In the genomic region with DNA sequence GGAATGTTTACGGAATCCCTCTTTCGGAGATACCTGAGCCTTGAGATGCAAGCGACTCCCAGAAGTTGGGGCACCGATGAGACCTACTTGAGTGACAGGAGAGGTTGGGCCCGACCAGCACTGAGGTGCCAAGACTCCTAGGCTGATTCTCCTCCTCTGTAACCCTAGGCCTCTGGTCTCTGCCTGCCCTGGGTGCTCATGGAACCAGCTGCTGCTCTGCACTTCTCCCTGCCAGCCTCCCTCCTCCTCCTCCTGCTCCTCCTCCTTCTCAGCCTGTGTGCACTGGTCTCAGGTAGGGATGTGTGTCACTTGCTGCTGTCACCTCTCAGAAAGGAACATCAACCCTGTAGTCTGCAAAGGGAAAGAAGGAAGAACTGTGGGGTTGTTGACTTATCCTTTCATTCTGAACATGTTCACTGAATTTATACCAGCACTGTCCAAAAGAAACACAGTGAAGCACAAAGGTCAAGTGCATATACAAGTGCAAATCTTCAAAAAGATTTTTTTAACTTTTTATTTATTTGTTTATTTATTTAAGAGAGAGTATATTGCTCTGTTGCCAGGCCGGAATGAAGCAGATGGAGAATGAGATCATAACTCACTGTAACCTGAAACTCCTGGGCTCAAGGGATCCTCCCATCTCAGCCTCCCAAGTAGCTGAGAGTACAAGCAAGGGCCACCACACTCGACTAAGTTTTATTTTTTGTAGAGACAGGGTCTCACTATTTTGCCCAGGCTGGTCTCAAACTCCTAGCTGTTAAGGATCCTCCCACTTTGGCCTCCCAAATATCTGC, we compare ENCODE assay signal across 1 cellular context.
TF ChIP-seq lines count a peak whose summit lies in the region.

No MANE protein-coding gene starts in this region.

TF ChIP-seq in K562, 482 proteins besides CTCF, POLR2A, EP300 and RAD21 (continued from another document and continues in another):
- no peak for TF ChIP-seq YY1 (IDR thresholded peaks at IDR 0.05; ENCODE audit: borderline replicate concordance in 1 of 3, control insufficient read depth in 1 of 3, extremely low read depth in 1 of 3, insufficient read depth in 3 of 3, insufficient read length in 1 of 3, insufficient replicate concordance in 2 of 3, low read depth in 1 of 3, low read length in 2 of 3)
- TF ChIP-seq KDM1A (IDR thresholded peaks at IDR 0.05) = 0 out of 4 replicates have a peak, but pooled peaks of 1 of the 2 experiments have one; percentile 6
- no peak for TF ChIP-seq SUPT5H (IDR thresholded peaks at IDR 0.05)
- no peak for TF ChIP-seq TEAD2 (tag; IDR thresholded peaks at IDR 0.05)
- TF ChIP-seq RBM34 (IDR thresholded peaks at IDR 0.05; ENCODE audit: borderline replicate concordance, insufficient read depth, low read length) = no peak
- TF ChIP-seq, protein P1, sequence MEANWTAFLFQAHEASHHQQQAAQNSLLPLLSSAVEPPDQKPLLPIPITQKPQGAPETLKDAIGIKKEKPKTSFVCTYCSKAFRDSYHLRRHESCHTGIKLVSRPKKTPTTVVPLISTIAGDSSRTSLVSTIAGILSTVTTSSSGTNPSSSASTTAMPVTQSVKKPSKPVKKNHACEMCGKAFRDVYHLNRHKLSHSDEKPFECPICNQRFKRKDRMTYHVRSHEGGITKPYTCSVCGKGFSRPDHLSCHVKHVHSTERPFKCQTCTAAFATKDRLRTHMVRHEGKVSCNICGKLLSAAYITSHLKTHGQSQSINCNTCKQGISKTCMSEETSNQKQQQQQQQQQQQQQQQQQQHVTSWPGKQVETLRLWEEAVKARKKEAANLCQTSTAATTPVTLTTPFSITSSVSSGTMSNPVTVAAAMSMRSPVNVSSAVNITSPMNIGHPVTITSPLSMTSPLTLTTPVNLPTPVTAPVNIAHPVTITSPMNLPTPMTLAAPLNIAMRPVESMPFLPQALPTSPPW (CRISPR knock-in tag; IDR thresholded peaks at IDR 0.05) = no peak; the same call in 1 of the 2 replicates
- TF ChIP-seq ETV1 (tag; conservative IDR thresholded peaks at IDR 0.05; ENCODE audit: low read depth) = no peak
- no peak for TF ChIP-seq MTF1 (CRISPR knock-in tag; IDR thresholded peaks at IDR 0.05; ENCODE audit: borderline replicate concordance)
- TF ChIP-seq ZNF316 (IDR thresholded peaks at IDR 0.05) = no peak
- TF ChIP-seq, protein P2, sequence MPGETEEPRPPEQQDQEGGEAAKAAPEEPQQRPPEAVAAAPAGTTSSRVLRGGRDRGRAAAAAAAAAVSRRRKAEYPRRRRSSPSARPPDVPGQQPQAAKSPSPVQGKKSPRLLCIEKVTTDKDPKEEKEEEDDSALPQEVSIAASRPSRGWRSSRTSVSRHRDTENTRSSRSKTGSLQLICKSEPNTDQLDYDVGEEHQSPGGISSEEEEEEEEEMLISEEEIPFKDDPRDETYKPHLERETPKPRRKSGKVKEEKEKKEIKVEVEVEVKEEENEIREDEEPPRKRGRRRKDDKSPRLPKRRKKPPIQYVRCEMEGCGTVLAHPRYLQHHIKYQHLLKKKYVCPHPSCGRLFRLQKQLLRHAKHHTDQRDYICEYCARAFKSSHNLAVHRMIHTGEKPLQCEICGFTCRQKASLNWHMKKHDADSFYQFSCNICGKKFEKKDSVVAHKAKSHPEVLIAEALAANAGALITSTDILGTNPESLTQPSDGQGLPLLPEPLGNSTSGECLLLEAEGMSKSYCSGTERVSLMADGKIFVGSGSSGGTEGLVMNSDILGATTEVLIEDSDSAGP (CRISPR knock-in tag; IDR thresholded peaks at IDR 0.05) = no peak
- TF ChIP-seq SMAD1 (IDR thresholded peaks at IDR 0.05; ENCODE audit: low read depth, low read length, partially characterized antibody) = no peak
- TF ChIP-seq KLF13 (tag; IDR thresholded peaks at IDR 0.05; ENCODE audit: borderline replicate concordance, low read depth) = no peak
- TF ChIP-seq ZNF174 (CRISPR knock-in tag; IDR thresholded peaks at IDR 0.05) = no peak
- no peak for TF ChIP-seq PTTG1 (tag; IDR thresholded peaks at IDR 0.05; ENCODE audit: low read depth)
- TF ChIP-seq, protein P3, sequence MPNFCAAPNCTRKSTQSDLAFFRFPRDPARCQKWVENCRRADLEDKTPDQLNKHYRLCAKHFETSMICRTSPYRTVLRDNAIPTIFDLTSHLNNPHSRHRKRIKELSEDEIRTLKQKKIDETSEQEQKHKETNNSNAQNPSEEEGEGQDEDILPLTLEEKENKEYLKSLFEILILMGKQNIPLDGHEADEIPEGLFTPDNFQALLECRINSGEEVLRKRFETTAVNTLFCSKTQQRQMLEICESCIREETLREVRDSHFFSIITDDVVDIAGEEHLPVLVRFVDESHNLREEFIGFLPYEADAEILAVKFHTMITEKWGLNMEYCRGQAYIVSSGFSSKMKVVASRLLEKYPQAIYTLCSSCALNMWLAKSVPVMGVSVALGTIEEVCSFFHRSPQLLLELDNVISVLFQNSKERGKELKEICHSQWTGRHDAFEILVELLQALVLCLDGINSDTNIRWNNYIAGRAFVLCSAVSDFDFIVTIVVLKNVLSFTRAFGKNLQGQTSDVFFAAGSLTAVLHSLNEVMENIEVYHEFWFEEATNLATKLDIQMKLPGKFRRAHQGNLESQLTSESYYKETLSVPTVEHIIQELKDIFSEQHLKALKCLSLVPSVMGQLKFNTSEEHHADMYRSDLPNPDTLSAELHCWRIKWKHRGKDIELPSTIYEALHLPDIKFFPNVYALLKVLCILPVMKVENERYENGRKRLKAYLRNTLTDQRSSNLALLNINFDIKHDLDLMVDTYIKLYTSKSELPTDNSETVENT (CRISPR knock-in tag; IDR thresholded peaks at IDR 0.05) = no peak
- no peak for TF ChIP-seq RHOXF2B (CRISPR knock-in tag; conservative IDR thresholded peaks at IDR 0.05)
- TF ChIP-seq SMARCA4 (IDR thresholded peaks at IDR 0.05) = 0 out of 2 replicates have a peak, but pooled peaks have one; percentile 67
- TF ChIP-seq, protein P4, sequence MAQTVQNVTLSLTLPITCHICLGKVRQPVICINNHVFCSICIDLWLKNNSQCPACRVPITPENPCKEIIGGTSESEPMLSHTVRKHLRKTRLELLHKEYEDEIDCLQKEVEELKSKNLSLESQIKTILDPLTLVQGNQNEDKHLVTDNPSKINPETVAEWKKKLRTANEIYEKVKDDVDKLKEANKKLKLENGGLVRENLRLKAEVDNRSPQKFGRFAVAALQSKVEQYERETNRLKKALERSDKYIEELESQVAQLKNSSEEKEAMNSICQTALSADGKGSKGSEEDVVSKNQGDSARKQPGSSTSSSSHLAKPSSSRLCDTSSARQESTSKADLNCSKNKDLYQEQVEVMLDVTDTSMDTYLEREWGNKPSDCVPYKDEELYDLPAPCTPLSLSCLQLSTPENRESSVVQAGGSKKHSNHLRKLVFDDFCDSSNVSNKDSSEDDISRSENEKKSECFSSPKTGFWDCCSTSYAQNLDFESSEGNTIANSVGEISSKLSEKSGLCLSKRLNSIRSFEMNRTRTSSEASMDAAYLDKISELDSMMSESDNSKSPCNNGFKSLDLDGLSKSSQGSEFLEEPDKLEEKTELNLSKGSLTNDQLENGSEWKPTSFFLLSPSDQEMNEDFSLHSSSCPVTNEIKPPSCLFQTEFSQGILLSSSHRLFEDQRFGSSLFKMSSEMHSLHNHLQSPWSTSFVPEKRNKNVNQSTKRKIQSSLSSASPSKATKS (CRISPR knock-in tag; IDR thresholded peaks at IDR 0.05) = no peak
- TF ChIP-seq, protein P5, sequence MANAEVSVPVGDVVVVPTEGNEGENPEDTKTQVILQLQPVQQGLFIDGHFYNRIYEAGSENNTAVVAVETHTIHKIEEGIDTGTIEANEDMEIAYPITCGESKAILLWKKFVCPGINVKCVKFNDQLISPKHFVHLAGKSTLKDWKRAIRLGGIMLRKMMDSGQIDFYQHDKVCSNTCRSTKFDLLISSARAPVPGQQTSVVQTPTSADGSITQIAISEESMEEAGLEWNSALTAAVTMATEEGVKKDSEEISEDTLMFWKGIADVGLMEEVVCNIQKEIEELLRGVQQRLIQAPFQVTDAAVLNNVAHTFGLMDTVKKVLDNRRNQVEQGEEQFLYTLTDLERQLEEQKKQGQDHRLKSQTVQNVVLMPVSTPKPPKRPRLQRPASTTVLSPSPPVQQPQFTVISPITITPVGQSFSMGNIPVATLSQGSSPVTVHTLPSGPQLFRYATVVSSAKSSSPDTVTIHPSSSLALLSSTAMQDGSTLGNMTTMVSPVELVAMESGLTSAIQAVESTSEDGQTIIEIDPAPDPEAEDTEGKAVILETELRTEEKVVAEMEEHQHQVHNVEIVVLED (CRISPR knock-in tag; IDR thresholded peaks at IDR 0.05) = no peak
- TF ChIP-seq, protein P6, sequence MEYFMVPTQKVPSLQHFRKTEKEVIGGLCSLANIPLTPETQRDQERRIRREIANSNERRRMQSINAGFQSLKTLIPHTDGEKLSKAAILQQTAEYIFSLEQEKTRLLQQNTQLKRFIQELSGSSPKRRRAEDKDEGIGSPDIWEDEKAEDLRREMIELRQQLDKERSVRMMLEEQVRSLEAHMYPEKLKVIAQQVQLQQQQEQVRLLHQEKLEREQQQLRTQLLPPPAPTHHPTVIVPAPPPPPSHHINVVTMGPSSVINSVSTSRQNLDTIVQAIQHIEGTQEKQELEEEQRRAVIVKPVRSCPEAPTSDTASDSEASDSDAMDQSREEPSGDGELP (CRISPR knock-in tag; IDR thresholded peaks at IDR 0.05; ENCODE audit: borderline replicate concordance) = peak; percentile 42; the same call in 1 of the 2 replicates
- TF ChIP-seq, protein P7, sequence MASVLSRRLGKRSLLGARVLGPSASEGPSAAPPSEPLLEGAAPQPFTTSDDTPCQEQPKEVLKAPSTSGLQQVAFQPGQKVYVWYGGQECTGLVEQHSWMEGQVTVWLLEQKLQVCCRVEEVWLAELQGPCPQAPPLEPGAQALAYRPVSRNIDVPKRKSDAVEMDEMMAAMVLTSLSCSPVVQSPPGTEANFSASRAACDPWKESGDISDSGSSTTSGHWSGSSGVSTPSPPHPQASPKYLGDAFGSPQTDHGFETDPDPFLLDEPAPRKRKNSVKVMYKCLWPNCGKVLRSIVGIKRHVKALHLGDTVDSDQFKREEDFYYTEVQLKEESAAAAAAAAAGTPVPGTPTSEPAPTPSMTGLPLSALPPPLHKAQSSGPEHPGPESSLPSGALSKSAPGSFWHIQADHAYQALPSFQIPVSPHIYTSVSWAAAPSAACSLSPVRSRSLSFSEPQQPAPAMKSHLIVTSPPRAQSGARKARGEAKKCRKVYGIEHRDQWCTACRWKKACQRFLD (CRISPR knock-in tag; IDR thresholded peaks at IDR 0.05) = no peak
- TF ChIP-seq, protein P8, sequence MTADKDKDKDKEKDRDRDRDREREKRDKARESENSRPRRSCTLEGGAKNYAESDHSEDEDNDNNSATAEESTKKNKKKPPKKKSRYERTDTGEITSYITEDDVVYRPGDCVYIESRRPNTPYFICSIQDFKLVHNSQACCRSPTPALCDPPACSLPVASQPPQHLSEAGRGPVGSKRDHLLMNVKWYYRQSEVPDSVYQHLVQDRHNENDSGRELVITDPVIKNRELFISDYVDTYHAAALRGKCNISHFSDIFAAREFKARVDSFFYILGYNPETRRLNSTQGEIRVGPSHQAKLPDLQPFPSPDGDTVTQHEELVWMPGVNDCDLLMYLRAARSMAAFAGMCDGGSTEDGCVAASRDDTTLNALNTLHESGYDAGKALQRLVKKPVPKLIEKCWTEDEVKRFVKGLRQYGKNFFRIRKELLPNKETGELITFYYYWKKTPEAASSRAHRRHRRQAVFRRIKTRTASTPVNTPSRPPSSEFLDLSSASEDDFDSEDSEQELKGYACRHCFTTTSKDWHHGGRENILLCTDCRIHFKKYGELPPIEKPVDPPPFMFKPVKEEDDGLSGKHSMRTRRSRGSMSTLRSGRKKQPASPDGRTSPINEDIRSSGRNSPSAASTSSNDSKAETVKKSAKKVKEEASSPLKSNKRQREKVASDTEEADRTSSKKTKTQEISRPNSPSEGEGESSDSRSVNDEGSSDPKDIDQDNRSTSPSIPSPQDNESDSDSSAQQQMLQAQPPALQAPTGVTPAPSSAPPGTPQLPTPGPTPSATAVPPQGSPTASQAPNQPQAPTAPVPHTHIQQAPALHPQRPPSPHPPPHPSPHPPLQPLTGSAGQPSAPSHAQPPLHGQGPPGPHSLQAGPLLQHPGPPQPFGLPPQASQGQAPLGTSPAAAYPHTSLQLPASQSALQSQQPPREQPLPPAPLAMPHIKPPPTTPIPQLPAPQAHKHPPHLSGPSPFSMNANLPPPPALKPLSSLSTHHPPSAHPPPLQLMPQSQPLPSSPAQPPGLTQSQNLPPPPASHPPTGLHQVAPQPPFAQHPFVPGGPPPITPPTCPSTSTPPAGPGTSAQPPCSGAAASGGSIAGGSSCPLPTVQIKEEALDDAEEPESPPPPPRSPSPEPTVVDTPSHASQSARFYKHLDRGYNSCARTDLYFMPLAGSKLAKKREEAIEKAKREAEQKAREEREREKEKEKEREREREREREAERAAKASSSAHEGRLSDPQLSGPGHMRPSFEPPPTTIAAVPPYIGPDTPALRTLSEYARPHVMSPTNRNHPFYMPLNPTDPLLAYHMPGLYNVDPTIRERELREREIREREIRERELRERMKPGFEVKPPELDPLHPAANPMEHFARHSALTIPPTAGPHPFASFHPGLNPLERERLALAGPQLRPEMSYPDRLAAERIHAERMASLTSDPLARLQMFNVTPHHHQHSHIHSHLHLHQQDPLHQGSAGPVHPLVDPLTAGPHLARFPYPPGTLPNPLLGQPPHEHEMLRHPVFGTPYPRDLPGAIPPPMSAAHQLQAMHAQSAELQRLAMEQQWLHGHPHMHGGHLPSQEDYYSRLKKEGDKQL (CRISPR knock-in tag; IDR thresholded peaks at IDR 0.05; ENCODE audit: borderline replicate concordance) = peak; percentile 77; the same call in 1 of the 2 replicates
- TF ChIP-seq CBX2 (IDR thresholded peaks at IDR 0.05; ENCODE audit: insufficient read depth, low read length, poor library complexity, severe bottlenecking) = no peak
- no peak for TF ChIP-seq FIP1L1 (IDR thresholded peaks at IDR 0.05; ENCODE audit: low read depth, low read length, poor library complexity, severe bottlenecking)
- no peak for TF ChIP-seq ZBTB17 (CRISPR knock-in tag; IDR thresholded peaks at IDR 0.05)
- TF ChIP-seq ADNP (tag; IDR thresholded peaks at IDR 0.05) = no peak
- no peak for TF ChIP-seq STAT5B (CRISPR knock-in tag; IDR thresholded peaks at IDR 0.05)
- no peak for TF ChIP-seq MIER1 (IDR thresholded peaks at IDR 0.05; ENCODE audit: low read depth)
